8 cellular contexts compared by ENCODE assay signal in the genomic region with DNA sequence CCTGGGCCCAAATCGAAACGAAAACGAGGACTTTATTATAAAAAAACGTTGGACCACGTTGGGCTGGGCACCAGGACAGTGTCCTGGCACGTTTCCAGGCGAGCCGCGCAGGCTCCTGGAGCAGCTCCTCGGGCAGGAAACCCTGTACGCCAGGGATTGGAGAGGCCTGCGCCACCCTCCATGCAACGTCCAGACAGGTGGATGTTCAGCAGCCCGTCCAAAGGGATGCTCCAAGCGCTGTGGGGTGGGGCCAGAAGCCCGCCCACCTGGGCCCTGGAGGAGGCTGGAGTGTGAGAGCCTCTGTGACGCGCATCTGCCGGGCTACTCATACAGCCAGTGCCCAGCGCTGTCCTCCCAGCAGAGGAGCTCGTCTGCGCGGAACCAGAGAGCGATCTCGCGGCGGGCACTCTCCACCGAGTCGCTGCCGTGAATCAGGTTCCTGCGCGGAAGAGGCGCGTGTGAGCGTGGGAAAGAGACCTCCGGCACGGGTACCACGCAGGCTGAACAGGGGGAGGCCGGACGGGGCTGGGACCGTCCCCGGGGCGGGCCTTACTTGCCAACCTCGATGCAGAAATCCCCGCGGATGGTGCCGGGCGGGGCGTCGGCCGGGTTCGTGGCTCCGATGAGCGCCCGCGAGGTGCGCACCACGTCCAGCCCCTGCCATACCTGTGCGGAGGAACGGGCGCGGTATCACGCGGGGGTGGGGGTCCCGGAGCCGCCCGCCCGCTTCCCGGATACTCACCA. TPM values are rescaled to one million over a fixed set of nuclear protein-coding genes. Genes with fewer than 3 reads are reported as not detected.
DNase-seq lines count a peak whose midpoint lies in the region; ATAC-seq and TF ChIP-seq lines count a peak whose summit lies in the region.

No MANE protein-coding gene starts in this region.

- H3K27ac ChIP-seq in endodermal cell (ENCODE audit: low read depth, low read length) = no peak overlapping the region

- DNase-seq in DMS53 (lab: John Stamatoyannopoulos, UW) (peak; percentile 97), NCI-H2029 treated with DMSO at 0.1 percent for 48 hours (lab: John Stamatoyannopoulos, UW) (peak; percentile 65), endodermal cell (peak; percentile 85), midbrain (lab: John Stamatoyannopoulos, UW) (peak; percentile 31), COLO829 (ENCODE audit: low spot score) (no peak)
- peak; percentile 47 for DNase-seq in activated CD8-positive, alpha-beta T cell treated with anti-CD3 and anti-CD28 coated beads, Interleukin-2, amount 10 ng/mL, durations not matched to agents 7 days and 5 days

- peak overlapping the region; percentile 81 for H3K27ac Mint-ChIP-seq in activated CD8-positive, alpha-beta T cell treated with anti-CD3 and anti-CD28 coated beads, Interleukin-2, amount 10 ng/mL, durations not matched to agents 7 days and 5 days
- H3K27ac Mint-ChIP-seq in endodermal cell = peak overlapping the region; percentile 94
- H3K27ac Mint-ChIP-seq in stimulated activated naive CD8-positive, alpha-beta T cell treated with anti-CD3 and anti-CD28 coated beads, Interleukin-15, Interleukin-2, amounts not matched to agents 100 ng/mL and 50 ng/mL, for 24 hours = peak overlapping the region; percentile 83

- no peaks in the 10 kb centered on the region for H3K9me3 ChIP-seq in endodermal cell (ENCODE audit: control insufficient read depth, low read length)

- TF ChIP-seq CTCF in endodermal cell (conservative IDR thresholded peaks at IDR 0.05) = no peak

- no peaks in the 10 kb centered on the region for H3K27me3 ChIP-seq in endodermal cell (ENCODE audit: control insufficient read depth, insufficient read depth, low read length, poor library complexity, severe bottlenecking)

- 27 to 46% methylated on average over 35 to 69 of the region's 69 CpGs for WGBS in endodermal cell (ENCODE audit: insufficient coverage in 1 of 2, insufficient read length in 1 of 2), 2 experiments

- ATAC-seq in activated CD8-positive, alpha-beta T cell treated with anti-CD3 and anti-CD28 coated beads, Interleukin-2, amount 10 ng/mL, durations not matched to agents 7 days and 5 days = no peak
- ATAC-seq in GM21825 (IDR thresholded peaks at IDR 0.05; ENCODE audit: unreplicated experiment) = no peak

- H3K4me1 Mint-ChIP-seq in activated CD8-positive, alpha-beta T cell treated with anti-CD3 and anti-CD28 coated beads, Interleukin-2, amount 10 ng/mL, durations not matched to agents 7 days and 5 days (ENCODE audit: low read depth) = peaks cover 17% of the 10 kb centered on the region
- peaks cover 3% of the 10 kb centered on the region for H3K4me1 Mint-ChIP-seq in endodermal cell
- H3K4me1 Mint-ChIP-seq in stimulated activated naive CD8-positive, alpha-beta T cell treated with anti-CD3 and anti-CD28 coated beads, Interleukin-15, Interleukin-2, amounts not matched to agents 100 ng/mL and 50 ng/mL, for 24 hours (ENCODE audit: low read depth) = peaks cover 18% of the 10 kb centered on the region

- peak overlapping the region; percentile 38 for H3K9ac ChIP-seq in endodermal cell (ENCODE audit: extremely low read depth, low read length, poor library complexity, severe bottlenecking)

- POLR2A ChIA-PET in activated CD8-positive, alpha-beta T cell treated with anti-CD3 and anti-CD28 coated beads, Interleukin-2, amount 10 ng/mL, durations not matched to agents 7 days and 5 days (lab: Charles Lee) = interaction anchor here (1.4 to 4.7 kb wide), 3 partner anchors 10 to 350 kb away, joined by 5 to 39 read pairs (median 5); a partner anchor contains a TSS

- H3K36me3 ChIP-seq in endodermal cell (ENCODE audit: control insufficient read depth, insufficient read depth, low read length) = peaks cover 10% of the 10 kb centered on the region

- H3K4me1 ChIP-seq in endodermal cell (ENCODE audit: control insufficient read depth, insufficient read depth, low read length) = no peaks in the 10 kb centered on the region

- CTCF ChIA-PET in activated CD8-positive, alpha-beta T cell treated with anti-CD3 and anti-CD28 coated beads, Interleukin-2, amount 10 ng/mL, durations not matched to agents 7 days and 5 days (lab: Charles Lee) = interaction anchor here (0.7 to 4.8 kb wide), 2 partner anchors 12 to 65 kb away, joined by 3 to 41 read pairs; a partner anchor contains a TSS

- peak overlapping the region; percentile 76 for H3K4me3 ChIP-seq in endodermal cell (ENCODE audit: low read length)

- no peaks in the 10 kb centered on the region for H3K27me3 Mint-ChIP-seq in activated CD8-positive, alpha-beta T cell treated with anti-CD3 and anti-CD28 coated beads, Interleukin-2, amount 10 ng/mL, durations not matched to agents 7 days and 5 days (ENCODE audit: low read depth)
- no peaks in the 10 kb centered on the region for H3K27me3 Mint-ChIP-seq in endodermal cell (ENCODE audit: insufficient read depth)
- no peaks in the 10 kb centered on the region for H3K27me3 Mint-ChIP-seq in stimulated activated naive CD8-positive, alpha-beta T cell treated with anti-CD3 and anti-CD28 coated beads, Interleukin-15, Interleukin-2, amounts not matched to agents 100 ng/mL and 50 ng/mL, for 24 hours

- H3K4me3 Mint-ChIP-seq in activated CD8-positive, alpha-beta T cell treated with anti-CD3 and anti-CD28 coated beads, Interleukin-2, amount 10 ng/mL, durations not matched to agents 7 days and 5 days = peak overlapping the region; percentile 99
- H3K4me3 Mint-ChIP-seq in endodermal cell = peak overlapping the region; percentile 93
- peak overlapping the region; percentile 81 for H3K4me3 Mint-ChIP-seq in stimulated activated naive CD8-positive, alpha-beta T cell treated with anti-CD3 and anti-CD28 coated beads, Interleukin-15, Interleukin-2, amounts not matched to agents 100 ng/mL and 50 ng/mL, for 24 hours

- peaks cover 23% of the 10 kb centered on the region for H3K36me3 Mint-ChIP-seq in activated CD8-positive, alpha-beta T cell treated with anti-CD3 and anti-CD28 coated beads, Interleukin-2, amount 10 ng/mL, durations not matched to agents 7 days and 5 days (ENCODE audit: low read depth)
- peaks cover 11% of the 10 kb centered on the region for H3K36me3 Mint-ChIP-seq in endodermal cell (ENCODE audit: low read depth)
- peaks cover 17% of the 10 kb centered on the region for H3K36me3 Mint-ChIP-seq in stimulated activated naive CD8-positive, alpha-beta T cell treated with anti-CD3 and anti-CD28 coated beads, Interleukin-15, Interleukin-2, amounts not matched to agents 100 ng/mL and 50 ng/mL, for 24 hours (ENCODE audit: low read depth)

- H3K9me3 Mint-ChIP-seq in activated CD8-positive, alpha-beta T cell treated with anti-CD3 and anti-CD28 coated beads, Interleukin-2, amount 10 ng/mL, durations not matched to agents 7 days and 5 days (ENCODE audit: insufficient read depth) = no peaks in the 10 kb centered on the region
- no peaks in the 10 kb centered on the region for H3K9me3 Mint-ChIP-seq in endodermal cell
- no peaks in the 10 kb centered on the region for H3K9me3 Mint-ChIP-seq in stimulated activated naive CD8-positive, alpha-beta T cell treated with anti-CD3 and anti-CD28 coated beads, Interleukin-15, Interleukin-2, amounts not matched to agents 100 ng/mL and 50 ng/mL, for 24 hours

RNA-seq across cellular contexts. Expression of a gene that starts 0.8 kb away (rescaled TPM):
- total RNA-seq in activated CD8-positive, alpha-beta T cell treated with anti-CD3 and anti-CD28 coated beads, Interleukin-2, amount 10 ng/mL, durations not matched to agents 7 days and 5 days = 10 to 100 TPM; 41.3 to 41.4 TPM
- 10 to 100 TPM; 70.3 to 73.6 TPM for total RNA-seq in endodermal cell
- 34.7 TPM for polyA plus RNA-seq in endodermal cell (2013, experiment 1 of 2)
- 37.2 TPM for polyA plus RNA-seq in endodermal cell (2013, experiment 2 of 2)

RNA-seq across cellular contexts. Expression of a gene that starts 2.1 kb away (rescaled TPM):
- 10 to 100 TPM; 31.8 to 32.0 TPM for total RNA-seq in activated CD8-positive, alpha-beta T cell treated with anti-CD3 and anti-CD28 coated beads, Interleukin-2, amount 10 ng/mL, durations not matched to agents 7 days and 5 days
- 10 to 100 TPM; 34.3 to 64.3 TPM for total RNA-seq in endodermal cell
- polyA plus RNA-seq in endodermal cell (2013, experiment 1 of 2) = 10.6 TPM
- polyA plus RNA-seq in endodermal cell (2013, experiment 2 of 2) = 8.8 TPM

RNA-seq across cellular contexts. Expression of a gene that starts 2.4 kb away (rescaled TPM):
- total RNA-seq in activated CD8-positive, alpha-beta T cell treated with anti-CD3 and anti-CD28 coated beads, Interleukin-2, amount 10 ng/mL, durations not matched to agents 7 days and 5 days = 100 to 1,000 TPM; 126 to 135 TPM
- total RNA-seq in endodermal cell = 100 to 1,000 TPM; 137 to 164 TPM
- 89.8 TPM for polyA plus RNA-seq in endodermal cell (2013, experiment 1 of 2)
- polyA plus RNA-seq in endodermal cell (2013, experiment 2 of 2) = 83.0 TPM

RNA-seq across cellular contexts. Expression of a gene that starts 11.9 kb away (rescaled TPM):
- 10 to 100 TPM; 31.1 to 33.0 TPM for total RNA-seq in activated CD8-positive, alpha-beta T cell treated with anti-CD3 and anti-CD28 coated beads, Interleukin-2, amount 10 ng/mL, durations not matched to agents 7 days and 5 days
- 10 to 100 TPM; 28.0 to 28.1 TPM for total RNA-seq in endodermal cell
- 56.0 TPM for polyA plus RNA-seq in endodermal cell (2013, experiment 1 of 2)
- 48.7 TPM for polyA plus RNA-seq in endodermal cell (2013, experiment 2 of 2)

RNA-seq across cellular contexts. Expression of a gene that starts 12.3 kb away (rescaled TPM):
- 10 to 100 TPM; 58.5 to 61.8 TPM for total RNA-seq in activated CD8-positive, alpha-beta T cell treated with anti-CD3 and anti-CD28 coated beads, Interleukin-2, amount 10 ng/mL, durations not matched to agents 7 days and 5 days
- total RNA-seq in endodermal cell = 10 to 100 TPM; 61.1 to 61.5 TPM
- polyA plus RNA-seq in endodermal cell (2013, experiment 1 of 2) = 63.0 TPM
- polyA plus RNA-seq in endodermal cell (2013, experiment 2 of 2) = 58.3 TPM
